ENCODE assay signal across 1 cellular context in genomic region chr10:86931872-86932271, GRCh38.
TF ChIP-seq lines count a peak whose summit lies in the region.

No MANE protein-coding gene starts in this region.

TF ChIP-seq in liver, 16 proteins besides CTCF, POLR2A, EP300 and RAD21 (continued from another document):
- peak; percentile 41 for TF ChIP-seq ZBTB33 (IDR thresholded peaks at IDR 0.05)
- TF ChIP-seq NR2F2 (IDR thresholded peaks at IDR 0.05) = no peak
